1 cellular context compared by ENCODE assay signal in the genomic region with DNA sequence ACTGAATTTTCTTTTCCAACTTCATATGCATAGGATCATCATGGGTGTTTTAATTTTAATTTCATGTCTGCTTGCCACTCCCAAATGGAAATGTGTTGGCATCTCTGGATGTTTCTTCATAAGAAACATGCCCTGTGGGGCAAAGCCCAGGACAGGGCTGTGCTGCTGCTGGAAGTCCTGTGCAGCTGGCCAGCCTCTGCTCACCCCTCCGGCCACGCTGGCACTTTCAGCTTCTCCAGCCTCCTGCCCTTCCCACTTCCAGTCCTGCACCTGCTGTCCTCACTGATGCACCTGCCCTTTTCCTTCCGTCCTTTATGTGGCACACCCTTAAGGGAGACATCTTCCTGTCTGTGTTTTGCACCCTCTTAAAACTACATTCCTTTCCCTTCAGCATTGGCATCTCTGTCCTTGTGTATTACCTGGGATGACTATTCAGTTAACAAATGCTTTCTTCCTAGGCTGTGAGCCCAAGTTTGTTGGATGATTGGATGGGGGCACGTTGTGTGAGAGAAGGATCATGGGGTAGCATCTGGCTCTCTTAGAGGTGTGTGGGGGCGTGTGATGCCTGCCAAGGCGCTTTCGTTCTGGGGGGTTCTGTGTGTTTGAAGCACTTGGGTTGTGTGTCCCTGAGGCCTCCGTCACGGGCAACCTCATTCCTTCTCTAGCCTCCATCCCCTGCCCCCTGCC.
TF ChIP-seq lines count a peak whose summit lies in the region.

No MANE protein-coding gene starts in this region.

TF ChIP-seq in WTC11, 78 proteins besides CTCF, POLR2A, EP300 and RAD21 (continued from another document):
- TF ChIP-seq, protein P1, sequence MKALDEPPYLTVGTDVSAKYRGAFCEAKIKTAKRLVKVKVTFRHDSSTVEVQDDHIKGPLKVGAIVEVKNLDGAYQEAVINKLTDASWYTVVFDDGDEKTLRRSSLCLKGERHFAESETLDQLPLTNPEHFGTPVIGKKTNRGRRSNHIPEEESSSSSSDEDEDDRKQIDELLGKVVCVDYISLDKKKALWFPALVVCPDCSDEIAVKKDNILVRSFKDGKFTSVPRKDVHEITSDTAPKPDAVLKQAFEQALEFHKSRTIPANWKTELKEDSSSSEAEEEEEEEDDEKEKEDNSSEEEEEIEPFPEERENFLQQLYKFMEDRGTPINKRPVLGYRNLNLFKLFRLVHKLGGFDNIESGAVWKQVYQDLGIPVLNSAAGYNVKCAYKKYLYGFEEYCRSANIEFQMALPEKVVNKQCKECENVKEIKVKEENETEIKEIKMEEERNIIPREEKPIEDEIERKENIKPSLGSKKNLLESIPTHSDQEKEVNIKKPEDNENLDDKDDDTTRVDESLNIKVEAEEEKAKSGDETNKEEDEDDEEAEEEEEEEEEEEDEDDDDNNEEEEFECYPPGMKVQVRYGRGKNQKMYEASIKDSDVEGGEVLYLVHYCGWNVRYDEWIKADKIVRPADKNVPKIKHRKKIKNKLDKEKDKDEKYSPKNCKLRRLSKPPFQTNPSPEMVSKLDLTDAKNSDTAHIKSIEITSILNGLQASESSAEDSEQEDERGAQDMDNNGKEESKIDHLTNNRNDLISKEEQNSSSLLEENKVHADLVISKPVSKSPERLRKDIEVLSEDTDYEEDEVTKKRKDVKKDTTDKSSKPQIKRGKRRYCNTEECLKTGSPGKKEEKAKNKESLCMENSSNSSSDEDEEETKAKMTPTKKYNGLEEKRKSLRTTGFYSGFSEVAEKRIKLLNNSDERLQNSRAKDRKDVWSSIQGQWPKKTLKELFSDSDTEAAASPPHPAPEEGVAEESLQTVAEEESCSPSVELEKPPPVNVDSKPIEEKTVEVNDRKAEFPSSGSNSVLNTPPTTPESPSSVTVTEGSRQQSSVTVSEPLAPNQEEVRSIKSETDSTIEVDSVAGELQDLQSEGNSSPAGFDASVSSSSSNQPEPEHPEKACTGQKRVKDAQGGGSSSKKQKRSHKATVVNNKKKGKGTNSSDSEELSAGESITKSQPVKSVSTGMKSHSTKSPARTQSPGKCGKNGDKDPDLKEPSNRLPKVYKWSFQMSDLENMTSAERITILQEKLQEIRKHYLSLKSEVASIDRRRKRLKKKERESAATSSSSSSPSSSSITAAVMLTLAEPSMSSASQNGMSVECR (CRISPR knock-in tag; IDR thresholded peaks at IDR 0.05; ENCODE audit: borderline replicate concordance) = no peak
- TF ChIP-seq GRHL2 (CRISPR knock-in tag; IDR thresholded peaks at IDR 0.05; ENCODE audit: insufficient replicate concordance, severe bottlenecking) (no peak), ZNF263 (CRISPR knock-in tag; IDR thresholded peaks at IDR 0.05; ENCODE audit: low read depth) (no peak)
- TF ChIP-seq, protein P2, sequence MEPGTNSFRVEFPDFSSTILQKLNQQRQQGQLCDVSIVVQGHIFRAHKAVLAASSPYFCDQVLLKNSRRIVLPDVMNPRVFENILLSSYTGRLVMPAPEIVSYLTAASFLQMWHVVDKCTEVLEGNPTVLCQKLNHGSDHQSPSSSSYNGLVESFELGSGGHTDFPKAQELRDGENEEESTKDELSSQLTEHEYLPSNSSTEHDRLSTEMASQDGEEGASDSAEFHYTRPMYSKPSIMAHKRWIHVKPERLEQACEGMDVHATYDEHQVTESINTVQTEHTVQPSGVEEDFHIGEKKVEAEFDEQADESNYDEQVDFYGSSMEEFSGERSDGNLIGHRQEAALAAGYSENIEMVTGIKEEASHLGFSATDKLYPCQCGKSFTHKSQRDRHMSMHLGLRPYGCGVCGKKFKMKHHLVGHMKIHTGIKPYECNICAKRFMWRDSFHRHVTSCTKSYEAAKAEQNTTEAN (CRISPR knock-in tag; IDR thresholded peaks at IDR 0.05) = no peak
TF ChIP-seq in WTC11: peak in this region for 0.
